ENCODE assay signal across 19 cellular contexts in genomic region chr4:120750152-120750525, GRCh38.
"Had no signal": no experiment of that assay in that cellular context is flagged by ENCODE, and none has a peak within 500 bp of the region (broad histone marks: within the 10 kb centered on the region; RNA-seq: fewer than 3 reads in every experiment).

No MANE protein-coding gene starts in this region.

- H3K27me3 ChIP-seq: adrenal gland, SJSA1 had no signal

- H3K27me3 Mint-ChIP-seq: activated naive CD8-positive, alpha-beta T cell treated with anti-CD3 and anti-CD28 coated beads, Interleukin-2, amount 10 ng/mL, durations not matched to agents 7 days and 5 days had no signal

- ATAC-seq: Panc1, SK-N-SH treated with all-trans-retinoic acid at 6 μM for 48 hours had no signal

- H3K27ac Mint-ChIP-seq: T-helper 1 cell treated with Interleukin-12 subunit alpha and Interleukin-12 subunit beta and Interleukin-4 antibody, amounts not matched to agents 30 μg/mL and 1 μg/mL, for 36 hours had no signal

- H3K4me1 ChIP-seq: adrenal gland, SJSA1 had no signal

- H3K27ac ChIP-seq: adrenal gland, RWPE1, SJSA1 had no signal

- H3K4me3 ChIP-seq: adrenal gland, SJSA1 had no signal

- H3K36me3 ChIP-seq: adrenal gland, SJSA1 had no signal

- H3K4me3 Mint-ChIP-seq: activated CD8-positive, alpha-beta T cell treated with anti-CD3 and anti-CD28 coated beads, Interleukin-2, amount 10 ng/mL, durations not matched to agents 7 days and 5 days; T-helper 1 cell treated with Interleukin-12 subunit alpha and Interleukin-12 subunit beta and Interleukin-4 antibody, amounts not matched to agents 30 μg/mL and 1 μg/mL, for 36 hours had no signal

- H3K9me3 ChIP-seq: adrenal gland, SJSA1 had no signal

- DNase-seq: activated CD4-positive, alpha-beta T cell treated with anti-CD3 and anti-CD28 coated beads for 4 hours; activated CD8-positive, alpha-beta memory T cell treated with anti-CD3 and anti-CD28 coated beads, Interleukin-2, amount 50 U/mL, for 48 hours; activated naive CD4-positive, alpha-beta T cell treated with anti-CD3 and anti-CD28 coated beads, Interleukin-2, amount 50 U/mL, for 16 hours; activated T-cell treated with anti-CD3 and anti-CD28 coated beads, Interleukin-2, amount 50 U/mL, for 1 hour; adrenal gland; anterior cingulate cortex; cerebellar nuclear complex; Kasumi-1; NCI-H1048; NCI-H1694; NCI-H446 treated with DMSO at 0.1 percent for 48 hours; OCI-M1 had no signal
